Comparison of ENCODE assay signal across 16 cellular contexts in the genomic region with DNA sequence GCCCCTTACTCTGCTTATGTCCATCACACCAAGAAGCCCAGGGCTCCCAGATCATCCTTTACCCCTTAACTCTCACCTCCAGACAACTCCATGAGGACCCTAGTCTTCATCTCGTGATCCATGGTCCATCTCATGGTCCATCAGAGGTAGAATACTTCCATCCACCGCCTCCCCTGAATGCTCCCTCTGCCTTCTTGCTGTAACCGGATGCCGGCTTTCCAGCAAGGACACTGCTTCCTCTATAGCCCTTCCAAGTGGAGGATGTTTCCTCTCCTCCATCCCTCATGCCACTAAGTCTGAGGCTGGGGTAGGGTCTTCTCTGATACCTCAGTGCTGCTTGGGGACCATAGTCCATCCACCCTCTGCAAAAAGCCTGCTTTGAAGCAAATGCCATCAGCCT.
"Had no signal": no experiment of that assay in that cellular context is flagged by ENCODE, and none has a peak within 500 bp of the region (broad histone marks: within the 10 kb centered on the region; RNA-seq: fewer than 3 reads in every experiment).

No MANE protein-coding gene starts in this region.

- H3K9me3 ChIP-seq: right atrium auricular region, sigmoid colon, stomach, thoracic aorta had no signal

- H3K4me1 ChIP-seq: right atrium auricular region, stomach had no signal

- DNase-seq: foreskin melanocyte; kidney; mesendoderm; naive thymus-derived CD4-positive, alpha-beta T cell; nephron progenitor cell; sigmoid colon; stimulated activated CD4-positive, alpha-beta T cell treated with anti-CD3 and anti-CD28 coated beads, Interleukin-2, amount 100 ng/mL, for 24 hours; stimulated activated CD4-positive, alpha-beta T cell treated with anti-CD3 and anti-CD28 coated beads, Interleukin-4, amount 100 ng/mL, for 4 hours; stimulated activated naive CD4-positive, alpha-beta T cell; stomach; substantia nigra had no signal

- H3K4me2 ChIP-seq: hepatocyte had no signal

- H3K4me3 ChIP-seq: hepatocyte, lung, right atrium auricular region, sigmoid colon, skin epidermis, stomach, thoracic aorta had no signal

- H3K79me2 ChIP-seq: hepatocyte had no signal

- ATAC-seq: naive thymus-derived CD4-positive, alpha-beta T cell had no signal

- H3K27ac ChIP-seq: hepatocyte, right atrium auricular region, sigmoid colon, skin epidermis, stomach, thoracic aorta had no signal

- H2AFZ ChIP-seq: hepatocyte had no signal

- H3K36me3 ChIP-seq: right atrium auricular region, sigmoid colon, stomach, thoracic aorta had no signal

- H3K27me3 ChIP-seq: hepatocyte, right atrium auricular region, sigmoid colon, stomach had no signal
